In genomic region chr15:63912061-63912615, GRCh38 we compare ENCODE assay signal across 19 cellular contexts.
"Had no signal": no experiment of that assay in that cellular context is flagged by ENCODE, and none has a peak within 500 bp of the region (broad histone marks: within the 10 kb centered on the region; RNA-seq: fewer than 3 reads in every experiment).

No MANE protein-coding gene starts in this region.

- H3K27me3 ChIP-seq: gastrocnemius medialis, heart right ventricle, right lobe of liver, tibial artery, upper lobe of left lung, vagina had no signal

- H3K27ac Mint-ChIP-seq: natural killer cell had no signal

- H3K9me3 Mint-ChIP-seq: natural killer cell, neural crest cell had no signal

- H3K79me2 ChIP-seq: parathyroid adenoma had no signal

- H3K9me3 ChIP-seq: gastrocnemius medialis, heart right ventricle, prostate gland, right lobe of liver, tibial artery, upper lobe of left lung, vagina had no signal

- H3K4me3 Mint-ChIP-seq: natural killer cell, neural crest cell had no signal

- ATAC-seq: esophagus mucosa, gastrocnemius medialis, heart right ventricle, natural killer cell, right lobe of liver had no signal

- H3K9ac ChIP-seq: parathyroid adenoma had no signal

- H3K27ac ChIP-seq: coronary artery, heart right ventricle, parathyroid adenoma, prostate gland, right lobe of liver, tibial artery, upper lobe of left lung, vagina had no signal

- DNase-seq: effector CD4-positive, alpha-beta T cell; gastrocnemius medialis; heart right ventricle; hypothalamus; kidney glomerular epithelial cell; natural killer cell; nucleus accumbens; stimulated activated CD4-positive, alpha-beta T cell treated with anti-CD3 and anti-CD28 coated beads, Interleukin-12 subunit alpha, Interleukin-12 subunit beta, amount 100 ng/mL, for 4 hours; stimulated activated naive CD4-positive, alpha-beta T cell treated with Interleukin-2 at 50 U/mL for 16 hours had no signal

- H3K36me3 Mint-ChIP-seq: natural killer cell had no signal

- H3K36me3 ChIP-seq: gastrocnemius medialis, prostate gland, right lobe of liver, tibial artery, vagina had no signal

- H3K4me3 ChIP-seq: coronary artery, gastrocnemius medialis, heart right ventricle, prostate gland, right lobe of liver, skin epidermis, tibial artery, upper lobe of left lung, vagina had no signal

- H2AFZ ChIP-seq: parathyroid adenoma had no signal

- H3K4me1 ChIP-seq: parathyroid adenoma, prostate gland had no signal
